Comparison of ENCODE assay signal across 19 cellular contexts in the genomic region with DNA sequence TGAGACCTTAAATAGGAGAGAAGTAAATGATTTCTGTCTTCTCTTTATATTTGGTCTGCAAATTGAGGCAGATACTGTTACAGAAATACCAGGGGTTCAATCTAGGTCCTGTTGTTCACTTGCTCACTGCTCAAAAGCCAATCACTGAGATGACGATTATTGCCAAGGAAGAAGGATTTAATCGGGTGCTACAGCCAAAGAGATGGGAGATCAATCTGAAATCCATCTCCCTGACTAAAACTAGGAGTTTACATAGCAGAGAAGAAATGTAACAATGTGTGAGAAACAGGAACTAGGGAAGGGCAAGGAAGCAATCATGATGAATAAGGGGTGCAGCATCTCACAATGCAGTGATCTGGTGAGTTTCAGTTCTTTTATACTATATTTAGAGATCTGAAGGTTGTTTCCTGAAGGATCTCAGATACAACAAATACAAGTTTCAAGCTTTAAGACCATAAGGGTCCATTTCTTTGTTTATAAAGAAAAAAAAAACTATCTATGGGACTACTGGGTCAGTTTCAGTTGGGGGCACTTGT.
DNase-seq lines count a peak whose midpoint lies in the region; ATAC-seq and TF ChIP-seq lines count a peak whose summit lies in the region.
"Had no signal": no experiment of that assay in that cellular context is flagged by ENCODE, and none has a peak within 500 bp of the region (broad histone marks: within the 10 kb centered on the region; RNA-seq: fewer than 3 reads in every experiment).

No MANE protein-coding gene starts in this region.

- CTCF ChIA-PET in HEK293 (lab: Yijun Ruan, JAX): no interaction called here

- H3K27me3 ChIP-seq in uterus: no peaks in the 10 kb centered on the region
- H3K27me3 ChIP-seq: SJCRH30 had no signal

- POLR2A ChIA-PET in HEK293 (lab: Yijun Ruan, JAX): no interaction called here

- H3K4me3 Mint-ChIP-seq in activated naive CD8-positive, alpha-beta T cell treated with anti-CD3 and anti-CD28 coated beads, Interleukin-2, amount 50 U/mL, for 24 hours: no peak overlapping the region
- H3K4me3 Mint-ChIP-seq in activated naive CD8-positive, alpha-beta T cell treated with anti-CD3 and anti-CD28 coated beads for 36 hours: no peak overlapping the region
- H3K4me3 Mint-ChIP-seq in T-helper 17 cell: peak overlapping the region; percentile 49
- no peak overlapping the region for H3K4me3 Mint-ChIP-seq in osteocyte (ENCODE audit: unreplicated experiment)
- H3K4me3 Mint-ChIP-seq: CD4-positive, alpha-beta memory T cell had no signal

- peaks cover 21% of the 10 kb centered on the region for H3K9me3 Mint-ChIP-seq in activated naive CD8-positive, alpha-beta T cell treated with anti-CD3 and anti-CD28 coated beads, Interleukin-2, amount 50 U/mL, for 24 hours
- peaks cover 2% of the 10 kb centered on the region for H3K9me3 Mint-ChIP-seq in activated naive CD8-positive, alpha-beta T cell treated with anti-CD3 and anti-CD28 coated beads for 36 hours
- peaks cover 35% of the 10 kb centered on the region for H3K9me3 Mint-ChIP-seq in osteocyte (ENCODE audit: unreplicated experiment)

- no peak for TF ChIP-seq CTCF in HEK293 (tag by site-specific recombination; IDR thresholded peaks at IDR 0.05)
- TF ChIP-seq CTCF in uterus (IDR thresholded peaks at IDR 0.05): no peak
- TF ChIP-seq CTCF in osteocyte (IDR thresholded peaks at IDR 0.05): no peak

- TF ChIP-seq POLR2A in uterus (IDR thresholded peaks at IDR 0.05): no peak

- peaks cover 20% of the 10 kb centered on the region for H3K36me3 Mint-ChIP-seq in activated naive CD8-positive, alpha-beta T cell treated with anti-CD3 and anti-CD28 coated beads, Interleukin-2, amount 50 U/mL, for 24 hours (ENCODE audit: low read depth)
- peaks cover 6% of the 10 kb centered on the region for H3K36me3 Mint-ChIP-seq in activated naive CD8-positive, alpha-beta T cell treated with anti-CD3 and anti-CD28 coated beads for 36 hours
- H3K36me3 Mint-ChIP-seq in T-helper 17 cell (ENCODE audit: low read depth) (no peaks in the 10 kb centered on the region), osteocyte (ENCODE audit: unreplicated experiment) (no peaks in the 10 kb centered on the region)
- H3K36me3 Mint-ChIP-seq: CD4-positive, alpha-beta memory T cell had no signal

- H3K36me3 ChIP-seq in HEK293 (ENCODE audit: control insufficient read depth in 2 of 2, insufficient read depth in 1 of 2, low read length in 2 of 2) (no peaks in the 10 kb centered on the region), uterus (no peaks in the 10 kb centered on the region)
- H3K36me3 ChIP-seq: SJCRH30 had no signal

- H3K27ac ChIP-seq in HEK293 (ENCODE audit: extremely low read depth, low read depth, low read length): no peak overlapping the region
- no peak overlapping the region for H3K27ac ChIP-seq in uterus
- H3K27ac ChIP-seq: SJCRH30 had no signal

- H3K4me3 ChIP-seq in HEK293 (ENCODE audit: low read depth, low read length) (no peak overlapping the region), uterus (no peak overlapping the region)
- H3K4me3 ChIP-seq: SJCRH30 had no signal

- peak overlapping the region; percentile 25 for H3K27ac Mint-ChIP-seq in activated naive CD8-positive, alpha-beta T cell treated with anti-CD3 and anti-CD28 coated beads, Interleukin-2, amount 50 U/mL, for 24 hours
- H3K27ac Mint-ChIP-seq in activated naive CD8-positive, alpha-beta T cell treated with anti-CD3 and anti-CD28 coated beads for 36 hours: no peak overlapping the region
- H3K27ac Mint-ChIP-seq in T-helper 17 cell (no peak overlapping the region), osteocyte (ENCODE audit: unreplicated experiment) (no peak overlapping the region)
- H3K27ac Mint-ChIP-seq: CD4-positive, alpha-beta memory T cell had no signal

- H3K27me3 Mint-ChIP-seq in activated naive CD8-positive, alpha-beta T cell treated with anti-CD3 and anti-CD28 coated beads, Interleukin-2, amount 50 U/mL, for 24 hours: no peaks in the 10 kb centered on the region
- H3K27me3 Mint-ChIP-seq in activated naive CD8-positive, alpha-beta T cell treated with anti-CD3 and anti-CD28 coated beads for 36 hours: no peaks in the 10 kb centered on the region
- H3K27me3 Mint-ChIP-seq in T-helper 17 cell: no peaks in the 10 kb centered on the region
- no peaks in the 10 kb centered on the region for H3K27me3 Mint-ChIP-seq in osteocyte (ENCODE audit: unreplicated experiment)
- H3K27me3 Mint-ChIP-seq: CD4-positive, alpha-beta memory T cell had no signal

- intact Hi-C loops in uterus (cut with DNase I; ENCODE audit: low total_unique reads): no loop called here

- no peak for DNase-seq in activated naive CD8-positive, alpha-beta T cell treated with anti-CD3 and anti-CD28 coated beads, Interleukin-2, amount 50 U/mL, for 24 hours
- DNase-seq in activated naive CD8-positive, alpha-beta T cell treated with anti-CD3 and anti-CD28 coated beads for 36 hours: no peak
- no peak for DNase-seq in T-helper 17 cell
- DNase-seq in uterus: no peak
- no peak for DNase-seq in osteocyte (ENCODE audit: extremely low spot score, unreplicated experiment)
- DNase-seq: CD4-positive, alpha-beta memory T cell; COR-L47; DMS53; GOT3; HCEC 1CT; Karpas-422; NCI-H2029 treated with DMSO at 0.1 percent for 48 hours; NCI-H446 treated with DMSO at 0.1 percent for 48 hours; NCI-H526 treated with DMSO at 0.1 percent for 48 hours; SJCRH30 had no signal

- H3K9me3 ChIP-seq in HEK293 (ENCODE audit: control insufficient read depth, insufficient read depth, low read depth, low read length) (no peaks in the 10 kb centered on the region), T-helper 17 cell (ENCODE audit: control insufficient read depth, low read length, poor library complexity, severe bottlenecking) (no peaks in the 10 kb centered on the region), uterus (no peaks in the 10 kb centered on the region)

- H3K4me1 ChIP-seq in HEK293 (ENCODE audit: control insufficient read depth, insufficient read depth, low read length) (no peaks in the 10 kb centered on the region), uterus (peaks cover 4 to 5% of the 10 kb centered on the region in 2 donors)

- no peak for ATAC-seq in activated naive CD8-positive, alpha-beta T cell treated with anti-CD3 and anti-CD28 coated beads, Interleukin-2, amount 50 U/mL, for 24 hours
- ATAC-seq in T-helper 17 cell: no peak
- ATAC-seq in GM19395 (IDR thresholded peaks at IDR 0.05; ENCODE audit: unreplicated experiment): no peak
- ATAC-seq: Right ventricle myocardium inferior, SK-N-SH treated with all-trans-retinoic acid at 6 μM for 48 hours had no signal

- peaks cover 35% of the 10 kb centered on the region for H3K4me1 Mint-ChIP-seq in activated naive CD8-positive, alpha-beta T cell treated with anti-CD3 and anti-CD28 coated beads, Interleukin-2, amount 50 U/mL, for 24 hours
- peaks cover 8% of the 10 kb centered on the region for H3K4me1 Mint-ChIP-seq in activated naive CD8-positive, alpha-beta T cell treated with anti-CD3 and anti-CD28 coated beads for 36 hours
- H3K4me1 Mint-ChIP-seq in T-helper 17 cell (no peaks in the 10 kb centered on the region), osteocyte (ENCODE audit: unreplicated experiment) (peaks cover 49% of the 10 kb centered on the region)

TF ChIP-seq in HEK293, 187 proteins besides CTCF, POLR2A, EP300 and RAD21:
- TF ChIP-seq ZBTB20 (tag by site-specific recombination; IDR thresholded peaks at IDR 0.05) (no peak), SETDB1 (IDR thresholded peaks at IDR 0.05; ENCODE audit: insufficient read length, low read length) (peak; percentile 73)
